In the genomic region with DNA sequence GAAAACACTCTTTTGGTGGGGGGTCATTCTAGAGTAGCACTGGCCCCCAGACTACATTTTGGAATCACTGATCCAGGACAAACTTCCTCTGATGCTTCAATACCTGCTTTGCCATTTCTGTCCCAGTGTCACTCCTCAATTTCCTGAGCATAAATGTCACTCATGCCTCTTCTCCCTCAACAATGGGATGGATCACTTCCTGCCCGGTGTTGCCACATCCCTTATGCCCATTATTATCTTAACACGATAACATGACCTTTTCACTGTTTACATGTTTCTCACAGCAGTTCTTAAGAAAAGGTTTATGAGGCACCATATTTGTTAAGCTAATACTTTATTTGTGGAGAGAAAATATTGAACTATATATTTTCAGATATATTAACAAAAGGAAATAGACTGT, we compare ENCODE assay signal across 17 cellular contexts. TPM values are rescaled to one million over a fixed set of nuclear protein-coding genes. Genes with fewer than 3 reads are reported as not detected.
DNase-seq lines count a peak whose midpoint lies in the region; ATAC-seq, FAIRE-seq and TF ChIP-seq lines count a peak whose summit lies in the region.
"Had no signal": no experiment of that assay in that cellular context is flagged by ENCODE, and none has a peak within 500 bp of the region (broad histone marks: within the 10 kb centered on the region; RNA-seq: fewer than 3 reads in every experiment).

No MANE protein-coding gene starts in this region.

- H3K4me3 ChIP-seq in K562 = no peak overlapping the region
- H3K4me3 ChIP-seq: A549, GM12878 had no signal

- no peak for TF ChIP-seq EP300 in K562 (IDR thresholded peaks at IDR 0.05; ENCODE audit: low read length)

- peak; percentile 51 for DNase-seq in NCI-H2029 (lab: John Stamatoyannopoulos, UW)
- no peak for DNase-seq in K562 (ENCODE audit: extremely low read depth in 1 of 4, low spot score in 3 of 4)
- DNase-seq in left colon = no peak
- no peak for DNase-seq in central memory CD4-positive, alpha-beta T cell
- DNase-seq: BE2C; CD4-positive, alpha-beta memory T cell; GOT3; H9 had no signal

- H3K9ac ChIP-seq in K562 (ENCODE audit: insufficient read depth in 1 of 2, low read depth in 2 of 2, low read length in 2 of 2) = no peak overlapping the region

- POLR2A ChIA-PET in K562 (lab: Yijun Ruan, JAX) = no interaction called here

- no peak overlapping the region for H2AFZ ChIP-seq in K562 (ENCODE audit: low read depth, low read length)

- no TSS peak for BruUV-seq in K562 (replicated peaks; lab: Mats Ljungman, UMichigan)

- H3K79me2 ChIP-seq in K562 (ENCODE audit: control insufficient read depth, insufficient read depth, low read length) = no peaks in the 10 kb centered on the region

- no peaks in the 10 kb centered on the region for H4K20me1 ChIP-seq in K562 (replicated peaks; ENCODE audit: control insufficient read depth, insufficient read depth, low read length)

- FAIRE-seq in K562 (lab: Jason Lieb, UNC) = peak; percentile 32
- FAIRE-seq: A549, GM12878, GM18507 had no signal

- H3K4me2 ChIP-seq in K562 (ENCODE audit: insufficient read depth, low read length) = no peak overlapping the region
- H3K4me2 ChIP-seq: A549 had no signal

- 0% methylated on average over 2 of the region's 2 CpGs for WGBS in K562 (ENCODE audit: insufficient coverage, low coverage, missing lambda C conversion rate)

- TF ChIP-seq POLR2A in K562 (conservative IDR thresholded peaks at IDR 0.05) = no peak

- CTCF ChIA-PET in K562 (lab: Yijun Ruan, JAX; ENCODE audit: low intra/inter-chr PET ratio) = interaction anchor here (1.2 kb wide), 1 partner anchor 54 kb away, joined by 3 read pairs; no protein-coding TSS in a partner anchor

- no peak for TF ChIP-seq RAD21 in K562 (CRISPR knock-in tag; conservative IDR thresholded peaks at IDR 0.05 in 1 of 2, IDR thresholded peaks at IDR 0.05 in 1 of 2)

- peaks cover 0 to 4% of the 10 kb centered on the region in 2 experiments; a peak in 1 of 5 replicates for H3K4me1 ChIP-seq in K562 (replicated peaks in 1 of 2; ENCODE audit: control insufficient read depth in 2 of 2, insufficient read depth in 2 of 2, low read length in 2 of 2)
- H3K4me1 ChIP-seq: A549, BE2C had no signal

- no peaks in the 10 kb centered on the region for H3K36me3 ChIP-seq in K562 (ENCODE audit: control insufficient read depth, insufficient read depth, low read length)
- H3K36me3 ChIP-seq: BE2C had no signal

- no peaks in the 10 kb centered on the region for H3K9me1 ChIP-seq in K562 (ENCODE audit: control insufficient read depth, insufficient read depth, low read length)

- in situ Hi-C loops in K562 (cut with MboI) = no loop called here

- TF ChIP-seq CTCF in K562 (IDR thresholded peaks at IDR 0.05 in 2 of 3, conservative IDR thresholded peaks at IDR 0.05 in 1 of 3; ENCODE audit: insufficient read depth in 2 of 3, low read depth in 1 of 3, low read length in 3 of 3) = no peak

- no peaks in the 10 kb centered on the region for H3K9me3 ChIP-seq in K562 (replicated peaks; ENCODE audit: control insufficient read depth, insufficient read depth, low read depth, low read length)
- H3K9me3 ChIP-seq: BE2C had no signal

- peaks cover 0 to 8% of the 10 kb centered on the region in 2 experiments; a peak in 2 of 5 replicates for H3K27me3 ChIP-seq in K562 (ENCODE audit: control insufficient read depth in 2 of 2, insufficient read depth in 2 of 2, low read length in 2 of 2)
- H3K27me3 ChIP-seq: BE2C had no signal

- intact Hi-C loops in K562 (cut with micrococcal nuclease) = no loop called here
- intact Hi-C loops in left colon (cut with DNase I, micrococcal nuclease) = no loop called here

- H3K27ac ChIP-seq in K562 (ENCODE audit: extremely low read depth, low read depth, low read length) = no peak overlapping the region
- H3K27ac ChIP-seq: A549, C4-2B, HL-60 had no signal

- no peak for ATAC-seq in K562
- ATAC-seq in left colon = peak; percentile 71
- ATAC-seq in HG02763 (IDR thresholded peaks at IDR 0.05; ENCODE audit: unreplicated experiment) = no peak
- ATAC-seq in HG02678 (IDR thresholded peaks at IDR 0.05; ENCODE audit: unreplicated experiment) = no peak
- ATAC-seq: A549, GM12878 had no signal

TF ChIP-seq in K562, 482 proteins besides CTCF, POLR2A, EP300 and RAD21:
- TF ChIP-seq NBN (IDR thresholded peaks at IDR 0.05; ENCODE audit: low read depth) (no peak), ZNF583 (CRISPR knock-in tag; IDR thresholded peaks at IDR 0.05) (no peak)

RNA-seq across cellular contexts. Expression of a gene that starts 3.9 kb away (rescaled TPM):
- total RNA-seq in K562 (2011; cell fraction: chromatin; rRNA removed; ENCODE audit: low replicate concordance) = not detected in 2 replicates
- total RNA-seq in K562 (2011; cell fraction: nucleolus; rRNA removed) = not detected in 2 replicates
- total RNA-seq in K562 (2011; cell fraction: nucleoplasm; rRNA removed) = not detected in 2 replicates
- not detected in 2 replicates for total RNA-seq in K562 (2014; rRNA removed)
- total RNA-seq in K562 (2014; rRNA removed; fragmentation: Illumina TruSeq; extraction: Trizol) = not detected in 2 replicates
- total RNA-seq in K562 (2015; rRNA removed; fragmentation: Illumina TruSeq; extraction: Trizol) = not detected in 2 replicates
- total RNA-seq in K562 (2021) = not detected in 2 replicates
- polyA plus RNA-seq in K562 (2011; rRNA removed) = not detected in 2 replicates
- polyA plus RNA-seq in K562 (2011; cell fraction: cytosol; rRNA removed) = not detected in 2 replicates
- polyA plus RNA-seq in K562 (2011; cell fraction: nucleus; rRNA removed) = not detected in 2 replicates
- not detected in 2 replicates for polyA plus RNA-seq in K562 (2012)
- not detected in 2 replicates for polyA plus RNA-seq in K562 (2014; fragmentation: Illumina TruSeq; extraction: Trizol)
- polyA plus RNA-seq in K562 (2014; fragmentation: Nextera tagmentation; extraction: Ambion mirVana) = not detected
- polyA plus RNA-seq in K562 (2014; rRNA removed) = not detected in 2 replicates
- not detected in 2 replicates for polyA minus RNA-seq in K562 (2011; rRNA and poly(A)+ RNA removed)
- not detected in 2 replicates for polyA minus RNA-seq in K562 (2011; cell fraction: cytosol; rRNA and poly(A)+ RNA removed)
- polyA minus RNA-seq in K562 (2011; cell fraction: nucleus; rRNA and poly(A)+ RNA removed) = not detected in 2 replicates
- total RNA-seq in left colon = 100 to 1,000 TPM; 268 to 512 TPM
- total RNA-seq: CD4-positive, alpha-beta memory T cell; GM12878; H9 had no signal
- polyA plus RNA-seq: A549; AG04450; CD4-positive, alpha-beta memory T cell; GM12878 had no signal

RNA-seq across cellular contexts. Expression of a gene that starts 26.2 kb away (rescaled TPM):
- not detected in 2 replicates for total RNA-seq in K562 (2011; cell fraction: chromatin; rRNA removed; ENCODE audit: low replicate concordance)
- total RNA-seq in K562 (2011; cell fraction: nucleolus; rRNA removed) = not detected in 2 replicates
- total RNA-seq in K562 (2011; cell fraction: nucleoplasm; rRNA removed) = not detected in 2 replicates
- total RNA-seq in K562 (2014; rRNA removed) (not detected in 2 replicates), K562 (2014; rRNA removed; fragmentation: Illumina TruSeq; extraction: Trizol) (not detected in 2 replicates), K562 (2015; rRNA removed; fragmentation: Illumina TruSeq; extraction: Trizol) (not detected in 2 replicates), K562 (2021) (not detected in 2 replicates), left colon (under 1 TPM; 0.37 to 0.87 TPM)
- polyA plus RNA-seq in K562 (2011; rRNA removed) (not detected in 2 replicates), K562 (2014; fragmentation: Illumina TruSeq; extraction: Trizol) (not detected in 2 replicates), K562 (2014; fragmentation: Nextera tagmentation; extraction: Ambion mirVana) (not detected), K562 (2014; rRNA removed) (not detected in 2 replicates)
- polyA plus RNA-seq in K562 (2011; cell fraction: cytosol; rRNA removed) = not detected in 2 replicates
- not detected in 2 replicates for polyA plus RNA-seq in K562 (2011; cell fraction: nucleus; rRNA removed)
- polyA plus RNA-seq in K562 (2012) = 0.06 TPM in 1 of 2 replicates, not detected in the other
- not detected in 2 replicates for polyA minus RNA-seq in K562 (2011; rRNA and poly(A)+ RNA removed)
- not detected in 2 replicates for polyA minus RNA-seq in K562 (2011; cell fraction: cytosol; rRNA and poly(A)+ RNA removed)
- polyA minus RNA-seq in K562 (2011; cell fraction: nucleus; rRNA and poly(A)+ RNA removed) = not detected in 2 replicates
- total RNA-seq: CD4-positive, alpha-beta memory T cell; Daoy; H9 had no signal
- polyA plus RNA-seq: AG04450 had no signal

Comparison
In these comparisons a context has a peak if more than half of its experiments do, and no peak if none do; other contexts are left out.
1. RNA of a gene that starts 3.9 kb away (total RNA-seq): 268 to 512 TPM in left colon; not detected in K562; every median in the first group is over 100 times any median in the second.